2 cellular contexts compared by ENCODE assay signal in the genomic region with DNA sequence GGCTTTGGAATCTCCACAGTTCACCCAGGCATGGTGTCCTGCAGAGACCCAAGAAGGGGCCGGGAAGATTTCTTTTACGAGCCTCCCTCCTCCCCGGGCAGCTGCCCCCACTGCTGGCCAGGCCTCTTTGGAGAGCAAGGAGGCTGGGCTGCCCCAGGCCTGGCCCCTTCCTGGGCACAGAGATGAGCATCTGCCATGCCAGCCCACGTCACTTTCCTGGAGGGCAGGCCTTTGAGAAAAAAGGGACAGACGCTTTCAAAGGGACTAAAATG.
TF ChIP-seq lines count a peak whose summit lies in the region.

No MANE protein-coding gene starts in this region.

TF ChIP-seq in SK-N-SH, 30 proteins besides CTCF, POLR2A, EP300 and RAD21 (continued from another document):
- TF ChIP-seq, protein P1, sequence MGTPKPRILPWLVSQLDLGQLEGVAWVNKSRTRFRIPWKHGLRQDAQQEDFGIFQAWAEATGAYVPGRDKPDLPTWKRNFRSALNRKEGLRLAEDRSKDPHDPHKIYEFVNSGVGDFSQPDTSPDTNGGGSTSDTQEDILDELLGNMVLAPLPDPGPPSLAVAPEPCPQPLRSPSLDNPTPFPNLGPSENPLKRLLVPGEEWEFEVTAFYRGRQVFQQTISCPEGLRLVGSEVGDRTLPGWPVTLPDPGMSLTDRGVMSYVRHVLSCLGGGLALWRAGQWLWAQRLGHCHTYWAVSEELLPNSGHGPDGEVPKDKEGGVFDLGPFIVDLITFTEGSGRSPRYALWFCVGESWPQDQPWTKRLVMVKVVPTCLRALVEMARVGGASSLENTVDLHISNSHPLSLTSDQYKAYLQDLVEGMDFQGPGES (IDR thresholded peaks at IDR 0.05; ENCODE audit: low read depth, low read length), result no peak
- TF ChIP-seq, protein P2, sequence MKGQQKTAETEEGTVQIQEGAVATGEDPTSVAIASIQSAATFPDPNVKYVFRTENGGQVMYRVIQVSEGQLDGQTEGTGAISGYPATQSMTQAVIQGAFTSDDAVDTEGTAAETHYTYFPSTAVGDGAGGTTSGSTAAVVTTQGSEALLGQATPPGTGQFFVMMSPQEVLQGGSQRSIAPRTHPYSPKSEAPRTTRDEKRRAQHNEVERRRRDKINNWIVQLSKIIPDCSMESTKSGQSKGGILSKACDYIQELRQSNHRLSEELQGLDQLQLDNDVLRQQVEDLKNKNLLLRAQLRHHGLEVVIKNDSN (IDR thresholded peaks at IDR 0.05; ENCODE audit: borderline replicate concordance, low read depth), result no peak
- TF ChIP-seq FOSL2 (IDR thresholded peaks at IDR 0.05; ENCODE audit: borderline replicate concordance, low read depth) (no peak), REST (IDR thresholded peaks at IDR 0.05; ENCODE audit: low read depth, low read length) (no peak)

TF ChIP-seq in SK-N-SH treated with all-trans-retinoic acid at 6 μM for 48 hours, 23 proteins besides CTCF, POLR2A, EP300 and RAD21 (continued from another document):
- no peak for TF ChIP-seq BACH2 (CRISPR knock-in tag; IDR thresholded peaks at IDR 0.05; ENCODE audit: borderline replicate concordance)
- TF ChIP-seq SNAI2 (CRISPR knock-in tag; IDR thresholded peaks at IDR 0.05), result no peak
- no peak for TF ChIP-seq ZNF8 (CRISPR knock-in tag; IDR thresholded peaks at IDR 0.05)
- TF ChIP-seq, protein P3, sequence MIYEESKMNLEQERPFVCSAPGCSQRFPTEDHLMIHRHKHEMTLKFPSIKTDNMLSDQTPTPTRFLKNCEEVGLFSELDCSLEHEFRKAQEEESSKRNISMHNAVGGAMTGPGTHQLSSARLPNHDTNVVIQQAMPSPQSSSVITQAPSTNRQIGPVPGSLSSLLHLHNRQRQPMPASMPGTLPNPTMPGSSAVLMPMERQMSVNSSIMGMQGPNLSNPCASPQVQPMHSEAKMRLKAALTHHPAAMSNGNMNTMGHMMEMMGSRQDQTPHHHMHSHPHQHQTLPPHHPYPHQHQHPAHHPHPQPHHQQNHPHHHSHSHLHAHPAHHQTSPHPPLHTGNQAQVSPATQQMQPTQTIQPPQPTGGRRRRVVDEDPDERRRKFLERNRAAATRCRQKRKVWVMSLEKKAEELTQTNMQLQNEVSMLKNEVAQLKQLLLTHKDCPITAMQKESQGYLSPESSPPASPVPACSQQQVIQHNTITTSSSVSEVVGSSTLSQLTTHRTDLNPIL (CRISPR knock-in tag; IDR thresholded peaks at IDR 0.05; ENCODE audit: low read depth), result no peak
- no peak for TF ChIP-seq TOX (CRISPR knock-in tag; IDR thresholded peaks at IDR 0.05; ENCODE audit: borderline replicate concordance)
